Comparison of ENCODE assay signal across 22 cellular contexts in the genomic region with DNA sequence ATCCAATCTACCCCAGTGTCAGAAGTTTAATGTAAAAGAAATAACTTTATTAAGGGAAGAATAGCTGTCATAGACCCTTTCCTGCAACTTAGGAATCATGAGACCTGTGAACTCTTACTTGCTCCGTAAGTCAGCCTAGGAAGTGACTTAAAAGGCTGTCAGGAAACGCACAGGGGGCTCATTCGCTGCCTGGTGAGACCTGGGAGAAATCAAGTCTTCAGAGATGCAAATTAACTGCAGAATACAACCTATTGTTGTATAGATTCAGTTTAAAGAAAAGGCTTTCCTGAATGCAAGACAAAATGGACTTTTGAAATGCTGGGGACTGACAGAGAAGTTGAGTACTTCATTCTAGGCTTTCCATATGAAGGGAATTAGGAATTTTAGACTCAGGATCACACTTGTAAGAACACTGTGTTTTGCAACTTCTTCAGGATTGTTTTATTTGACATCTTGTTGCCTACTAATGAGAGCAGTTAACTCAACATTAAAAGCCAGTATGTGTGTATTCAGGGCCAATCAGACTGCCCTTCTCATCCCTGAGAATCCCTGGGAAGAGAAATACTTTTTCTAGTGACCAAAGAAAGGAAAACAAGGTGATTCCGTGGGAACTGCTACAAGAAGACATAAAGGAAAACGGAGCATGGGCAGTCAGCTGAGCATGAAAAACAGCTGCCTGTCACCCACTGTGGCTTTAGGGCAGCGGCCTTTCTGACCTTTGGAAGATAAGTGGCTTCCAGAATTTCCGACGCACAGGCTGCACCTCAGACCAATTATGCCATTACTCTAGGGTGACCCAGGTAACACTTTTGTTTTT. TPM values are rescaled to one million over a fixed set of nuclear protein-coding genes. Genes with fewer than 3 reads are reported as not detected.
A peak's percentile ranks its signal among the peaks of the same experiment; 100 is the strongest.
DNase-seq lines count a peak whose midpoint lies in the region; TF ChIP-seq lines count a peak whose summit lies in the region.
"Had no signal": no experiment of that assay in that cellular context is flagged by ENCODE, and none has a peak within 500 bp of the region (broad histone marks: within the 10 kb centered on the region; RNA-seq: fewer than 3 reads in every experiment).

No MANE protein-coding gene starts in this region.

- H3K4me1 Mint-ChIP-seq in endodermal cell: peaks cover 22% of the 10 kb centered on the region
- H3K4me1 Mint-ChIP-seq: CD4-positive, CD25-positive, alpha-beta regulatory T cell; natural killer cell had no signal

- H3F3A ChIP-seq in PC-9 (ENCODE audit: insufficient read depth, low read depth): no peaks in the 10 kb centered on the region

- no peak overlapping the region for H2BK120ac ChIP-seq in trophoblast cell (ENCODE audit: insufficient read depth, low read length, poor library complexity)

- H3K4me1 ChIP-seq in HAP-1: peaks cover 27% of the 10 kb centered on the region
- peaks cover 4% of the 10 kb centered on the region for H3K4me1 ChIP-seq in endodermal cell (ENCODE audit: control insufficient read depth, insufficient read depth, low read length)
- no peaks in the 10 kb centered on the region for H3K4me1 ChIP-seq in trophoblast cell (ENCODE audit: control insufficient read depth in 1 of 2, insufficient read depth in 2 of 2, low read length in 2 of 2)
- H3K4me1 ChIP-seq in PC-9 (replicated peaks; ENCODE audit: insufficient read depth): no peaks in the 10 kb centered on the region

- H4K12ac ChIP-seq in trophoblast cell (ENCODE audit: low read depth, low read length): no peak overlapping the region

- H2AK5ac ChIP-seq in trophoblast cell (ENCODE audit: low read length): no peak overlapping the region

- H3K9me3 Mint-ChIP-seq in endodermal cell: no peaks in the 10 kb centered on the region
- H3K9me3 Mint-ChIP-seq: activated T-helper 2 cell treated with anti-CD3 and anti-CD28 coated beads, Interferon-gamma antibody, Interleukin-2, Interleukin-4, amounts not matched to agents 10 μg/mL and 5 μg/mL and 100 μg/mL, durations not matched to agents 14 hours and 24 hours and 36 hours; natural killer cell had no signal

- intact Hi-C loops in PC-9 (cut with micrococcal nuclease; ENCODE audit: unreplicated experiment): no loop called here

- H2AFZ ChIP-seq in trophoblast cell (ENCODE audit: insufficient read depth, low read length, poor library complexity) (no peak overlapping the region), PC-9 (no peak overlapping the region)

- in situ Hi-C loops in HAP-1 (cut with MboI; ENCODE audit: low sequenced_read_pairs): no loop called here

- BruUV-seq in PC-9 (replicated peaks; lab: Mats Ljungman, UMichigan): no TSS peak

- TF ChIP-seq CTCF in endodermal cell (conservative IDR thresholded peaks at IDR 0.05) (no peak), PC-9 (conservative IDR thresholded peaks at IDR 0.05) (no peak)

- H3K4ac ChIP-seq in trophoblast cell (ENCODE audit: low read depth, low read length): no peak overlapping the region

- H3K4me2 ChIP-seq in trophoblast cell (ENCODE audit: low read length) (peak overlapping the region; percentile 23), PC-9 (no peak overlapping the region)

- H3K79me2 ChIP-seq in trophoblast cell (ENCODE audit: control insufficient read depth, insufficient read depth, low read length, poor library complexity) (no peaks in the 10 kb centered on the region), PC-9 (ENCODE audit: low read depth) (no peaks in the 10 kb centered on the region)

- H3K27me3 ChIP-seq in HAP-1 (ENCODE audit: low read depth) (no peaks in the 10 kb centered on the region), endodermal cell (ENCODE audit: control insufficient read depth, insufficient read depth, low read length, poor library complexity, severe bottlenecking) (no peaks in the 10 kb centered on the region), trophoblast cell (ENCODE audit: insufficient read depth, low read length) (no peaks in the 10 kb centered on the region), PC-9 (ENCODE audit: insufficient read depth, low read depth) (0 out of 2 replicates have a peak, but pooled peaks cover 5% of the 10 kb centered on the region)

- H3K4me3 ChIP-seq in HAP-1: peak overlapping the region; percentile 8; the same call in 1 of the 2 replicates
- peak overlapping the region; percentile 35 for H3K4me3 ChIP-seq in endodermal cell (ENCODE audit: low read length)
- no peak overlapping the region for H3K4me3 ChIP-seq in trophoblast cell (ENCODE audit: low read depth, low read length)
- no peak overlapping the region for H3K4me3 ChIP-seq in PC-9
- H3K4me3 ChIP-seq: K562 had no signal

- peak overlapping the region; percentile 48 for H3K27ac Mint-ChIP-seq in endodermal cell
- H3K27ac Mint-ChIP-seq: activated T-helper 2 cell treated with anti-CD3 and anti-CD28 coated beads, Interferon-gamma antibody, Interleukin-2, Interleukin-4, amounts not matched to agents 10 μg/mL and 5 μg/mL and 100 μg/mL, durations not matched to agents 14 hours and 24 hours and 36 hours; CD4-positive, CD25-positive, alpha-beta regulatory T cell; natural killer cell had no signal

- WGBS in endodermal cell (ENCODE audit: insufficient coverage in 1 of 2, insufficient read length in 1 of 2), 2 experiments: 17 to 20% methylated on average over 8 of the region's 8 CpGs
- no CpG with 5 or more reads among the region's 8 CpGs for WGBS in trophoblast cell (ENCODE audit: extremely low coverage, insufficient coverage, insufficient read length)

- H3K23ac ChIP-seq in trophoblast cell (ENCODE audit: low read length): no peak overlapping the region

- H3K14ac ChIP-seq in trophoblast cell (ENCODE audit: low read length): no peak overlapping the region

- H2BK12ac ChIP-seq in trophoblast cell (ENCODE audit: low read length): no peak overlapping the region

- no peaks in the 10 kb centered on the region for H3K27me3 Mint-ChIP-seq in endodermal cell (ENCODE audit: insufficient read depth)
- H3K27me3 Mint-ChIP-seq: CD4-positive, CD25-positive, alpha-beta regulatory T cell had no signal

- H3K79me1 ChIP-seq in trophoblast cell (ENCODE audit: low read length): no peaks in the 10 kb centered on the region

- no peak overlapping the region for H2BK5ac ChIP-seq in trophoblast cell (ENCODE audit: low read depth, low read length, poor library complexity)

- H4K8ac ChIP-seq in trophoblast cell (ENCODE audit: low read depth, low read length): no peak overlapping the region

- H3K9me2 ChIP-seq in PC-9 (ENCODE audit: insufficient read depth): no peaks in the 10 kb centered on the region

- H4K20me1 ChIP-seq in PC-9 (ENCODE audit: insufficient read depth): no peaks in the 10 kb centered on the region; the same call in 1 of the 2 replicates

- peak overlapping the region; percentile 61 for H3K4me3 Mint-ChIP-seq in endodermal cell
- H3K4me3 Mint-ChIP-seq: CD4-positive, CD25-positive, alpha-beta regulatory T cell; natural killer cell had no signal

- peak overlapping the region; percentile 80 for H3K27ac ChIP-seq in endodermal cell (ENCODE audit: low read depth, low read length)
- H3K27ac ChIP-seq in trophoblast cell (ENCODE audit: low read depth, low read length): no peak overlapping the region
- no peak overlapping the region for H3K27ac ChIP-seq in PC-9
- H3K27ac ChIP-seq: HL-60 had no signal

- H3K18ac ChIP-seq in trophoblast cell (ENCODE audit: low read length): no peak overlapping the region

- H3K36me3 Mint-ChIP-seq in endodermal cell (ENCODE audit: low read depth): no peaks in the 10 kb centered on the region
- H3K36me3 Mint-ChIP-seq: CD4-positive, CD25-positive, alpha-beta regulatory T cell; natural killer cell had no signal

- peak; percentile 86 to 99 for DNase-seq in HAP-1 (ENCODE audit: low spot score in 2 of 2)
- peak; percentile 89 for DNase-seq in endodermal cell
- peak; percentile 21 for DNase-seq in kidney tubule cell (ENCODE audit: low spot score)
- DNase-seq in trophoblast cell: no peak
- no peak for DNase-seq in NCI-H1694 (lab: John Stamatoyannopoulos, UW)
- no peak for DNase-seq in PC-9
- no peak for DNase-seq in NCI-H2171 treated with DMSO at 0.1 percent for 48 hours (lab: John Stamatoyannopoulos, UW)
- DNase-seq: activated CD4-positive, alpha-beta T cell treated with anti-CD3 and anti-CD28 coated beads for 4 hours; CD4-positive, CD25-positive, alpha-beta regulatory T cell; DMS53; natural killer cell; NCI-H2029 treated with DMSO at 0.1 percent for 48 hours; NCI-H446 treated with DMSO at 0.1 percent for 48 hours; NK-92 treated with Interleukin-12 subunit alpha and Interleukin-12 subunit beta, amount 100 ng/mL, for 24 hours had no signal

- POLR2A ChIA-PET in PC-9 (lab: Charles Lee; ENCODE audit: unreplicated experiment): no interaction called here

- H4K91ac ChIP-seq in trophoblast cell (ENCODE audit: low read depth, low read length): no peak overlapping the region

- H3K36me3 ChIP-seq in HAP-1 (replicated peaks): no peaks in the 10 kb centered on the region
- no peaks in the 10 kb centered on the region for H3K36me3 ChIP-seq in endodermal cell (ENCODE audit: control insufficient read depth, insufficient read depth, low read length)
- no peaks in the 10 kb centered on the region for H3K36me3 ChIP-seq in trophoblast cell (ENCODE audit: control insufficient read depth in 1 of 2, insufficient read depth in 2 of 2, low read length in 2 of 2)
- H3K36me3 ChIP-seq in PC-9 (ENCODE audit: low read depth): no peaks in the 10 kb centered on the region

- H3K9ac ChIP-seq in endodermal cell (ENCODE audit: extremely low read depth, low read length, poor library complexity, severe bottlenecking) (no peak overlapping the region), trophoblast cell (ENCODE audit: low read length) (no peak overlapping the region)

- CTCF ChIA-PET in PC-9 (lab: Charles Lee): no interaction called here

- H3K9me3 ChIP-seq in HAP-1 (no peaks in the 10 kb centered on the region), endodermal cell (ENCODE audit: control insufficient read depth, low read length) (no peaks in the 10 kb centered on the region), trophoblast cell (ENCODE audit: insufficient read depth, low read depth, low read length) (no peaks in the 10 kb centered on the region), PC-9 (ENCODE audit: insufficient read depth, low read depth) (no peaks in the 10 kb centered on the region)

RNA-seq across cellular contexts. Expression of gene DPPA4, which starts 18.5 kb away (rescaled TPM):
- total RNA-seq in endodermal cell (100 to 1,000 TPM; 132 to 284 TPM), PC-9 (2021) (not detected in 2 replicates)
- polyA plus RNA-seq in endodermal cell (2013, experiment 1 of 2): 159 TPM
- 126 TPM for polyA plus RNA-seq in endodermal cell (2013, experiment 2 of 2)
- 29.0 and 30.3 TPM in 2 replicates for polyA plus RNA-seq in trophoblast cell (2013)
- total RNA-seq: activated T-helper 2 cell treated with anti-CD3 and anti-CD28 coated beads, Interferon-gamma antibody, Interleukin-2, Interleukin-4, amounts not matched to agents 10 μg/mL and 5 μg/mL and 100 μg/mL, durations not matched to agents 14 hours and 24 hours and 36 hours; dermis microvascular lymphatic vessel endothelial cell; pulmonary artery endothelial cell had no signal
- polyA plus RNA-seq: CD4-positive, CD25-positive, alpha-beta regulatory T cell; esophagus; K562 had no signal

RNA-seq across cellular contexts. Expression of gene DPPA2, which starts 39.5 kb away (rescaled TPM):
- total RNA-seq in endodermal cell (1 to 10 TPM; 1.7 to 3.1 TPM), PC-9 (2021) (not detected in 2 replicates)
- polyA plus RNA-seq in endodermal cell (2013, experiment 1 of 2): 1.3 TPM
- polyA plus RNA-seq in endodermal cell (2013, experiment 2 of 2): 1.4 TPM
- polyA plus RNA-seq in trophoblast cell (2013): 0.44 and 0.54 TPM in 2 replicates
- total RNA-seq: activated T-helper 2 cell treated with anti-CD3 and anti-CD28 coated beads, Interferon-gamma antibody, Interleukin-2, Interleukin-4, amounts not matched to agents 10 μg/mL and 5 μg/mL and 100 μg/mL, durations not matched to agents 14 hours and 24 hours and 36 hours; CD4-positive, CD25-positive, alpha-beta regulatory T cell; dermis microvascular lymphatic vessel endothelial cell; frontal cortex; K562; natural killer cell; pulmonary artery endothelial cell; temporal lobe had no signal
- polyA plus RNA-seq: CD4-positive, CD25-positive, alpha-beta regulatory T cell; esophagus had no signal

Comparison
In these comparisons a context has a peak if more than half of its experiments do, and no peak if none do; other contexts are left out.
1. DNase-seq: peak in HAP-1 (2 of 2), endodermal cell (single experiment) and kidney tubule cell (single experiment); none in trophoblast cell (0 of 2), NCI-H1694 (single experiment), PC-9 (0 of 2) and NCI-H2171 treated with DMSO at 0.1 percent for 48 hours (single experiment).
2. H3K4me3 ChIP-seq: peak in HAP-1 (single experiment) and endodermal cell (single experiment); none in trophoblast cell (single experiment) and PC-9 (single experiment).
3. RNA of gene DPPA4, which starts 18.5 kb away (total RNA-seq): 132 to 284 TPM in endodermal cell; not detected in PC-9; every median in the first group is over 100 times any median in the second.